ENCODE assay signal across 13 cellular contexts in the genomic region with DNA sequence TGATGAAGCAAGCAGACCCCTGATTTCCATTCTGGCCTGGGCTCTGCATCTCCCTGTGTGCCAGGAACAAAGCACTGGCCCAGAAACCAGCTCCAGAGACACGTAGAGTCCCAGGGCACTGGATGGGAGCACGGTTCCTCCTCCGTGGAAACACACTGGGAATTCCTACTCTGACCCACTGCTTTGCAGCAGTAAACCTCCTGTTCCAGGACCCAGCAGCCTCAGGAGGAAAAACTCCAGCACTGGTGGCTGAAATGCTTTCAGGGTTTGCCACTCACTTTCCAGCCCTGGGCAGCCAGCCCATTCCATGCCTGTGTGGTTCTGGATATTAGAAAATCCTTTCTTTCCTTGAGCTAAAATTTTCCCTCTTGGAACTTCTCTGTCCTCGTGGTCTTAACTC.
DNase-seq lines count a peak whose midpoint lies in the region; ATAC-seq lines count a peak whose summit lies in the region.
"Had no signal": no experiment of that assay in that cellular context is flagged by ENCODE, and none has a peak within 500 bp of the region (broad histone marks: within the 10 kb centered on the region; RNA-seq: fewer than 3 reads in every experiment).

No MANE protein-coding gene starts in this region.

- DNase-seq in anterior cingulate cortex (lab: John Stamatoyannopoulos, UW) (peak in 54 of 58 donors; percentile 16 to 91 (median 58)), globus pallidus (ENCODE audit: low spot score) (peak; percentile 78), midbrain (lab: John Stamatoyannopoulos, UW) (peak; percentile 73), superior temporal gyrus (ENCODE audit: extremely low spot score) (peak; percentile 74), ecto neural progenitor cell (ENCODE audit: low spot score) (no peak)
- DNase-seq in activated CD4-positive, alpha-beta T cell treated with anti-CD3 and anti-CD28 coated beads, Interleukin-2, amount 50 U/mL, for 4 hours = no peak
- DNase-seq: mucosa of descending colon; NCI-H1436; NCI-H446; retina; stimulated activated naive CD4-positive, alpha-beta T cell had no signal

- ATAC-seq in GM19463 (IDR thresholded peaks at IDR 0.05; ENCODE audit: unreplicated experiment) (no peak), GM18909 (IDR thresholded peaks at IDR 0.05; ENCODE audit: poor library complexity, unreplicated experiment) (no peak)
- ATAC-seq: mucosa of descending colon had no signal

Comparison
In these comparisons a context has a peak if more than half of its experiments do, and no peak if none do; other contexts are left out.
1. DNase-seq: peak in anterior cingulate cortex (54 of 58), globus pallidus (single experiment), midbrain (single experiment) and superior temporal gyrus (single experiment); none in ecto neural progenitor cell (single experiment) and activated CD4-positive, alpha-beta T cell treated with anti-CD3 and anti-CD28 coated beads, Interleukin-2, amount 50 U/mL, for 4 hours (0 of 2).